Comparison of ENCODE assay signal across 13 cellular contexts in genomic region chr7:151537818-151538561, GRCh38. TPM values are rescaled to one million over a fixed set of nuclear protein-coding genes. Genes with fewer than 3 reads are reported as not detected.
DNase-seq lines count a peak whose midpoint lies in the region; ATAC-seq and TF ChIP-seq lines count a peak whose summit lies in the region.
"Had no signal": no experiment of that assay in that cellular context is flagged by ENCODE, and none has a peak within 500 bp of the region (broad histone marks: within the 10 kb centered on the region; RNA-seq: fewer than 3 reads in every experiment).

No MANE protein-coding gene starts in this region.

- H3K9me3 Mint-ChIP-seq in T-helper 2 cell treated with Interferon-gamma antibody and Interleukin-4, amounts not matched to agents 5 μg/mL and 100 μg/mL, for 36 hours, result no peaks in the 10 kb centered on the region

- H3K4me3 Mint-ChIP-seq in T-helper 2 cell treated with Interferon-gamma antibody and Interleukin-4, amounts not matched to agents 5 μg/mL and 100 μg/mL, for 36 hours, result no peak overlapping the region

- H3K27ac ChIP-seq in angular gyrus (ENCODE audit: low read depth, low read length) (peak overlapping the region; percentile 16), heart right ventricle (peak overlapping the region in 2 of 10 donors; percentile 19 to 40), spleen (no peak overlapping the region)
- H3K27ac ChIP-seq: C4-2B had no signal

- ATAC-seq in heart right ventricle (peak; percentile 49 to 82 (median 74)), GM19455 (IDR thresholded peaks at IDR 0.05; ENCODE audit: unreplicated experiment) (no peak)

- intact Hi-C loops in heart right ventricle (cut with DNase I) (no loop called here), spleen (cut with DNase I; ENCODE audit: low total_unique reads) (no loop called here)

- 30 to 34% methylated on average over 8 of the region's 8 CpGs for WGBS in heart right ventricle, 2 donors
- WGBS in spleen, 5 donors, result 41 to 51% (median 43%) methylated on average over 8 of the region's 8 CpGs

- H3K27me3 ChIP-seq in heart right ventricle (no peaks in the 10 kb centered on the region), spleen (replicated peaks in 1 of 7) (no peaks in the 10 kb centered on the region)

- no peaks in the 10 kb centered on the region for H3K9me3 ChIP-seq in heart right ventricle
- peaks cover 0 to 4% (median 0%) of the 10 kb centered on the region in 8 donors for H3K9me3 ChIP-seq in spleen

- peaks cover 0 to 17% (median 11%) of the 10 kb centered on the region in 9 donors for H3K4me1 ChIP-seq in heart right ventricle
- peaks cover 0 to 15% (median 0%) of the 10 kb centered on the region in 6 donors for H3K4me1 ChIP-seq in spleen

- DNase-seq in GM03348 (ENCODE audit: low spot score), result peak; percentile 24
- no peak for DNase-seq in heart right ventricle
- DNase-seq in pons (ENCODE audit: low spot score), result peak; percentile 75
- no peak for DNase-seq in T-helper 2 cell treated with Interferon-gamma antibody and Interleukin-4, amounts not matched to agents 5 μg/mL and 100 μg/mL, for 36 hours (ENCODE audit: low spot score)
- no peak for DNase-seq in NCI-H1105 (lab: John Stamatoyannopoulos, UW)
- DNase-seq in spleen, result no peak
- DNase-seq: activated CD4-positive, alpha-beta T cell treated with anti-CD3 and anti-CD28 coated beads for 1 hour; activated gamma-delta T cell had no signal

- H3K4me3 ChIP-seq in heart right ventricle (no peak overlapping the region), spleen (no peak overlapping the region)
- H3K4me3 ChIP-seq: K562, SK-N-MC had no signal

- no peak for TF ChIP-seq CTCF in heart right ventricle (IDR thresholded peaks at IDR 0.05)
- TF ChIP-seq CTCF in spleen (IDR thresholded peaks at IDR 0.05 in 8 of 11, conservative IDR thresholded peaks at IDR 0.05 in 3 of 11), result no peak

- no peaks in the 10 kb centered on the region for H3K36me3 ChIP-seq in heart right ventricle
- H3K36me3 ChIP-seq in spleen, result no peaks in the 10 kb centered on the region

- H3K36me3 Mint-ChIP-seq in T-helper 2 cell treated with Interferon-gamma antibody and Interleukin-4, amounts not matched to agents 5 μg/mL and 100 μg/mL, for 36 hours (ENCODE audit: low read depth), result no peaks in the 10 kb centered on the region

- peaks cover 24% of the 10 kb centered on the region for H3K27me3 Mint-ChIP-seq in T-helper 2 cell treated with Interferon-gamma antibody and Interleukin-4, amounts not matched to agents 5 μg/mL and 100 μg/mL, for 36 hours (ENCODE audit: low read depth)

- H3K4me1 Mint-ChIP-seq in T-helper 2 cell treated with Interferon-gamma antibody and Interleukin-4, amounts not matched to agents 5 μg/mL and 100 μg/mL, for 36 hours (ENCODE audit: low read depth), result peaks cover 3% of the 10 kb centered on the region

- H3K27ac Mint-ChIP-seq in T-helper 2 cell treated with Interferon-gamma antibody and Interleukin-4, amounts not matched to agents 5 μg/mL and 100 μg/mL, for 36 hours, result no peak overlapping the region

- TF ChIP-seq POLR2A in spleen (IDR thresholded peaks at IDR 0.05), result no peak

RNA-seq across cellular contexts. Expression of gene RHEB, which starts 18.3 kb away (rescaled TPM):
- total RNA-seq in heart right ventricle (100 to 1,000 TPM in 8 of 10 donors, 10 to 100 TPM in 2; 87.0 to 166 (median 104) TPM), spleen (10 to 100 TPM; 63.6 to 89.9 (median 76.3) TPM)
- polyA plus RNA-seq in heart right ventricle (100 to 1,000 TPM in 1 of 2 donors, 10 to 100 TPM in 1; 56.0 to 174 TPM), spleen (10 to 100 TPM; 42.3 to 75.1 (median 69.8) TPM)

Comparison
In these comparisons a context has a peak if more than half of its experiments do, and no peak if none do; other contexts are left out.
1. DNase-seq: peak in GM03348 (single experiment) and pons (single experiment); none in heart right ventricle (0 of 2), T-helper 2 cell treated with Interferon-gamma antibody and Interleukin-4, amounts not matched to agents 5 μg/mL and 100 μg/mL, for 36 hours (single experiment), NCI-H1105 (single experiment) and spleen (single experiment).